ENCODE assay signal across 8 cellular contexts in the genomic region with DNA sequence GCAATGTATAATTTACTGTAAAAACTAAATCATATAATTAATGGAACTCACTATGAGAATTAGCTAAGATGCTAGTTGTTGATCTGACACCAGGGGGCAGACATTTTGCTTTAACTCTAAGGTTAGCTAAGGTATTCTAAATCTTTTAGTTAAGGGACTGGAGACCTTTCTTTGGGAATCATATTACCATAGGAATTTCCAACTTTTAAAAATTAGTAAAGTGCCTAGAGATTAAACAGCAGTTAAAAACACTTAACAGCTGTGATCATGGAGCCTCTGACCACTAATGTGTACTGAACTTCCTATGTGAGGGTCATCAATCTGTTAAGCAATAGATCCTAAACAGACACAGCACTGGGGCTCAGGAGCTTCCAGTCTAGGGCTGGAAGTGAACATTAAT.
DNase-seq lines count a peak whose midpoint lies in the region; ATAC-seq and TF ChIP-seq lines count a peak whose summit lies in the region.

No MANE protein-coding gene starts in this region.

- H3K27me3 ChIP-seq in heart left ventricle (no peaks in the 10 kb centered on the region), spleen (replicated peaks in 1 of 7) (no peaks in the 10 kb centered on the region)

- DNase-seq in GM10248 (ENCODE audit: extremely low spot score) (peak; percentile 49), NAMALWA (ENCODE audit: low spot score) (peak; percentile 74), T1000 (lab: John Stamatoyannopoulos, UW) (peak; percentile 17), heart left ventricle (peak in 1 of 5 donors; percentile 52), spleen (no peak)

- intact Hi-C loops in heart left ventricle (cut with DNase I) = loop anchor here in 7 of 10 donors (1.0 to 10.0 kb wide), 5 partner anchors 49 to 238 kb away; partner anchors contain the start of gene APBB2 (in 4 of the 7)
- intact Hi-C loops in spleen (cut with DNase I; ENCODE audit: low total_unique reads) = loop anchor here (10.0 kb wide), 1 partner anchor 238 kb away; the partner anchor contains the start of gene APBB2

- H3K4me3 ChIP-seq in heart left ventricle (no peak overlapping the region), spleen (no peak overlapping the region)

- H3K27ac ChIP-seq in 22Rv1 = no peak overlapping the region
- H3K27ac ChIP-seq in heart left ventricle = no peak overlapping the region
- H3K27ac ChIP-seq in spleen = no peak overlapping the region

- TF ChIP-seq CTCF in 22Rv1 (IDR thresholded peaks at IDR 0.05) (peak; percentile 84), GM10248 (IDR thresholded peaks at IDR 0.05; ENCODE audit: control extremely low read depth, extremely low read depth, low read depth, missing control alignments) (peak; percentile 49), heart left ventricle (IDR thresholded peaks at IDR 0.05) (peak; percentile 63 to 87 (median 75)), spleen (IDR thresholded peaks at IDR 0.05 in 8 of 11, conservative IDR thresholded peaks at IDR 0.05 in 3 of 11) (peak; percentile 21 to 67 (median 52))

- TF ChIP-seq POLR2A in heart left ventricle (IDR thresholded peaks at IDR 0.05) (no peak), spleen (IDR thresholded peaks at IDR 0.05) (no peak)

- POLR2A ChIA-PET in GM10248 (lab: Yijun Ruan, JAX) = no interaction called here

- H3K4me1 ChIP-seq in heart left ventricle = peaks cover 0 to 7% (median 0%) of the 10 kb centered on the region in 12 donors
- peaks cover 0 to 4% (median 0%) of the 10 kb centered on the region in 6 donors for H3K4me1 ChIP-seq in spleen

- CTCF ChIA-PET in GM10248 (lab: Yijun Ruan, JAX) = interaction anchor here (0.7 to 7.6 kb wide), 24 partner anchors 9 to 685 kb away, joined by 3 to 85 read pairs (median 4); partner anchors contain the start of gene APBB2

- ATAC-seq in heart left ventricle (peak in 2 of 4 donors; percentile 52 to 63), HG03025 (IDR thresholded peaks at IDR 0.05; ENCODE audit: low FRiP score, unreplicated experiment) (no peak), HG03039 (IDR thresholded peaks at IDR 0.05; ENCODE audit: unreplicated experiment) (no peak)

- H3K9me3 ChIP-seq in heart left ventricle = peaks cover 0 to 10% (median 0%) of the 10 kb centered on the region in 12 donors
- peaks cover 0 to 14% (median 3%) of the 10 kb centered on the region in 8 donors for H3K9me3 ChIP-seq in spleen

- H3K36me3 ChIP-seq in heart left ventricle = peaks cover 0 to 2% (median 0%) of the 10 kb centered on the region in 9 donors
- H3K36me3 ChIP-seq in spleen = no peaks in the 10 kb centered on the region
